Comparison of ENCODE assay signal across 8 cellular contexts in genomic region chr3:123584284-123584987, GRCh38. TPM values are rescaled to one million over a fixed set of nuclear protein-coding genes. Genes with fewer than 3 reads are reported as not detected.
DNase-seq lines count a peak whose midpoint lies in the region; ATAC-seq and TF ChIP-seq lines count a peak whose summit lies in the region.

No MANE protein-coding gene starts in this region.

- H3K27ac ChIP-seq in breast epithelium, result peak overlapping the region; percentile 93 to 94

- TF ChIP-seq POLR2A in breast epithelium (IDR thresholded peaks at IDR 0.05), result no peak

- H3K36me3 ChIP-seq in breast epithelium (no peaks in the 10 kb centered on the region), kidney epithelial cell (ENCODE audit: control insufficient read depth, insufficient read depth, low read length) (no peaks in the 10 kb centered on the region)

- ATAC-seq in HG02759 (IDR thresholded peaks at IDR 0.05; ENCODE audit: unreplicated experiment), result peak; percentile 39

- POLR2A ChIA-PET in AG04449 (lab: Yijun Ruan, JAX), result interaction anchor here (0.6 to 3.6 kb wide), 3 partner anchors 18 to 157 kb away, joined by 3 to 14 read pairs (median 3); no protein-coding TSS in a partner anchor

- intact Hi-C loops in breast epithelium (cut with DNase I; ENCODE audit: low total_unique reads), result no loop called here

- peaks cover 0 to 4% of the 10 kb centered on the region in 2 donors for H3K4me1 ChIP-seq in breast epithelium

- H3K27me3 ChIP-seq in breast epithelium (no peaks in the 10 kb centered on the region), kidney epithelial cell (ENCODE audit: control insufficient read depth, insufficient read depth, low read length) (no peaks in the 10 kb centered on the region)

- H3K4me3 ChIP-seq in AG04449 (ENCODE audit: low read depth, low read length) (peak overlapping the region; percentile 68), GM12865 (ENCODE audit: low read depth, low read length) (peak overlapping the region; percentile 92), breast epithelium (peak overlapping the region; percentile 87 to 98 (median 94)), kidney epithelial cell (ENCODE audit: low read depth, low read length) (peak overlapping the region; percentile 75)

- CTCF ChIA-PET in AG04449 (lab: Yijun Ruan, JAX), result interaction anchor here (0.6 to 4.4 kb wide), 9 partner anchors 9 to 139 kb away, joined by 3 to 22 read pairs (median 5); no protein-coding TSS in a partner anchor

- no peaks in the 10 kb centered on the region for H3K9me3 ChIP-seq in breast epithelium

- peak; percentile 44 for TF ChIP-seq CTCF in AG04449 (IDR thresholded peaks at IDR 0.05; ENCODE audit: insufficient read depth, low read length, missing control alignments)
- no peak for TF ChIP-seq CTCF in GM12865 (IDR thresholded peaks at IDR 0.05; ENCODE audit: insufficient read depth, low read depth, low read length, missing control alignments)
- TF ChIP-seq CTCF in breast epithelium (IDR thresholded peaks at IDR 0.05), result no peak
- no peak for TF ChIP-seq CTCF in kidney epithelial cell (IDR thresholded peaks at IDR 0.05; ENCODE audit: insufficient read depth, low read length, poor library complexity, severe bottlenecking)

- DNase-seq in AG04449 (ENCODE audit: low read depth, low spot score) (no peak), GM12865 (ENCODE audit: low read depth) (no peak), NCI-H226 (peak; percentile 12), breast epithelium (ENCODE audit: low spot score in 2 of 2) (peak; percentile 34 to 58), kidney epithelial cell (ENCODE audit: low read depth) (no peak), NCI-H510A treated with DMSO at 0.1 percent for 48 hours (lab: John Stamatoyannopoulos, UW) (no peak)
- peak; percentile 53 for DNase-seq in stimulated activated naive CD4-positive, alpha-beta T cell treated with Interleukin-2 at 50 U/mL for 16 hours (lab: John Stamatoyannopoulos, UW)

RNA-seq across cellular contexts. Expression of gene HACD2, which starts 0.4 kb away (rescaled TPM):
- total RNA-seq in breast epithelium, result 10 to 100 TPM; 29.5 to 61.0 (median 55.9) TPM
- total RNA-seq in kidney epithelial cell, result 25.2 and 25.5 TPM in 2 replicates

Comparison
In these comparisons a context has a peak if more than half of its experiments do, and no peak if none do; other contexts are left out.
1. DNase-seq: peak in NCI-H226 (single experiment), breast epithelium (2 of 2) and stimulated activated naive CD4-positive, alpha-beta T cell treated with Interleukin-2 at 50 U/mL for 16 hours (single experiment); none in AG04449 (single experiment), GM12865 (single experiment), kidney epithelial cell (single experiment) and NCI-H510A treated with DMSO at 0.1 percent for 48 hours (single experiment).
2. Peak in every context shown above with its lines, with median percentiles within 50 percentile points of each other: H3K4me3 ChIP-seq.